ENCODE assay signal across 19 cellular contexts in the genomic region with DNA sequence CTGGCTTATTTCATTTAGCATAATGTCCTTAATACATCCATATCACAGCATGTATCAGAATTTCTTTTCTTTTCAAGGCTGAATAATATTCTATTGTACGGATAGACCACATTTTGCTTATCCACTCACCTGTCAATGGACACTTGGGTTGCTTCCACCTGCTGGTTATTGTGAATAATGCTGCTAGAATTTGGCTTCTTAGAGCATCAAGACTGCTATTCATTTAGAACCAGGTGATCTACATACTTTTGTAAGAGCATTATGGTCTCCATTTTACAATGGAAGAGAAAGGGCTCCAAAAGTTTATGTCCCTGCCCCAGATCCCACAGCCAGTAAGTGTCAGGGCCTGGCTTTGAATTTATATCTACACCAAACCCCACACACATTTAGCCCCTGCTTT.
DNase-seq lines count a peak whose midpoint lies in the region; ATAC-seq, FAIRE-seq and TF ChIP-seq lines count a peak whose summit lies in the region.
"Had no signal": no experiment of that assay in that cellular context is flagged by ENCODE, and none has a peak within 500 bp of the region (broad histone marks: within the 10 kb centered on the region; RNA-seq: fewer than 3 reads in every experiment).

No MANE protein-coding gene starts in this region.

- FAIRE-seq in K562 (lab: Jason Lieb, UNC) = peak; percentile 78

- ATAC-seq in K562 (peak; percentile 71), T-helper 17 cell (no peak)
- ATAC-seq: activated naive CD8-positive, alpha-beta T cell treated with anti-CD3 and anti-CD28 coated beads, Interleukin-2, amount 50 U/mL, for 24 hours; left colon had no signal

- no peak overlapping the region for H3K27ac ChIP-seq in K562 (ENCODE audit: extremely low read depth, low read depth, low read length)
- H3K27ac ChIP-seq: parathyroid adenoma, RWPE1, spleen, stomach had no signal

- H3K9me3 ChIP-seq in Loucy (ENCODE audit: insufficient read depth, low read depth, low read length) (no peaks in the 10 kb centered on the region; the same call in 1 of the 2 replicates), K562 (replicated peaks; ENCODE audit: control insufficient read depth, insufficient read depth, low read depth, low read length) (peaks cover 4% of the 10 kb centered on the region), T-helper 17 cell (ENCODE audit: control insufficient read depth, low read length, poor library complexity, severe bottlenecking) (no peaks in the 10 kb centered on the region)

- POLR2A ChIA-PET in K562 (lab: Yijun Ruan, JAX) = no interaction called here

- H3K4me1 ChIP-seq in Loucy (ENCODE audit: insufficient read depth, low read length, poor library complexity, severe bottlenecking) (no peaks in the 10 kb centered on the region), K562 (replicated peaks in 1 of 2; ENCODE audit: control insufficient read depth in 2 of 2, insufficient read depth in 2 of 2, low read length in 2 of 2) (no peaks in the 10 kb centered on the region)
- H3K4me1 ChIP-seq: parathyroid adenoma, spleen, stomach had no signal

- CTCF ChIA-PET in K562 (lab: Yijun Ruan, JAX; ENCODE audit: low intra/inter-chr PET ratio) = interaction anchor here (0.9 kb wide), 1 partner anchor 332 kb away, joined by 3 read pairs; no protein-coding TSS in a partner anchor

- BruUV-seq in K562 (replicated peaks; lab: Mats Ljungman, UMichigan) = no TSS peak

- intact Hi-C loops in K562 (cut with micrococcal nuclease) = no loop called here

- H3K36me3 ChIP-seq in Loucy (ENCODE audit: insufficient read depth, low read length) = no peaks in the 10 kb centered on the region
- H3K36me3 ChIP-seq in K562 (ENCODE audit: control insufficient read depth, insufficient read depth, low read length) = no peaks in the 10 kb centered on the region
- H3K36me3 ChIP-seq: MG63, spleen, stomach had no signal

- H3K27ac Mint-ChIP-seq in neural crest cell (ENCODE audit: unreplicated experiment) (no peak overlapping the region), T-helper 17 cell (no peak overlapping the region)
- H3K27ac Mint-ChIP-seq: activated CD4-positive, alpha-beta T cell treated with anti-CD3 and anti-CD28 coated beads, Interleukin-2, amount 10 ng/mL, durations not matched to agents 24 days and 14 days; activated naive CD8-positive, alpha-beta T cell treated with anti-CD3 and anti-CD28 coated beads, Interleukin-2, amount 50 U/mL, for 24 hours; activated T-cell treated with anti-CD3 and anti-CD28 coated beads, Interleukin-2, amount 50 U/mL, for 24 hours had no signal

- H3K27me3 ChIP-seq in Loucy (ENCODE audit: insufficient read depth, low read length, poor library complexity, severe bottlenecking) (no peaks in the 10 kb centered on the region), K562 (ENCODE audit: control insufficient read depth in 2 of 2, insufficient read depth in 2 of 2, low read length in 2 of 2) (peaks cover 0 to 26% of the 10 kb centered on the region in 2 experiments; a peak in 3 of 5 replicates)
- H3K27me3 ChIP-seq: MG63 had no signal

- peaks cover 12% of the 10 kb centered on the region for H3K9me3 Mint-ChIP-seq in neural crest cell
- H3K9me3 Mint-ChIP-seq: central memory CD8-positive, alpha-beta T cell had no signal

- H4K20me1 ChIP-seq in Loucy (ENCODE audit: insufficient read depth, low read length, poor library complexity, severe bottlenecking) (no peaks in the 10 kb centered on the region), K562 (replicated peaks; ENCODE audit: control insufficient read depth, insufficient read depth, low read length) (no peaks in the 10 kb centered on the region)

- H3K27me3 Mint-ChIP-seq in neural crest cell (ENCODE audit: low read depth) (peaks cover 3% of the 10 kb centered on the region), T-helper 17 cell (peaks cover 16% of the 10 kb centered on the region)
- H3K27me3 Mint-ChIP-seq: activated CD4-positive, alpha-beta T cell treated with anti-CD3 and anti-CD28 coated beads, Interleukin-2, amount 10 ng/mL, durations not matched to agents 24 days and 14 days had no signal

- H3K4me1 Mint-ChIP-seq in neural crest cell = no peaks in the 10 kb centered on the region
- no peaks in the 10 kb centered on the region for H3K4me1 Mint-ChIP-seq in T-helper 17 cell
- H3K4me1 Mint-ChIP-seq: activated CD4-positive, alpha-beta T cell treated with anti-CD3 and anti-CD28 coated beads, Interleukin-2, amount 10 ng/mL, durations not matched to agents 24 days and 14 days; activated naive CD8-positive, alpha-beta T cell treated with anti-CD3 and anti-CD28 coated beads, Interleukin-2, amount 50 U/mL, for 24 hours; central memory CD8-positive, alpha-beta T cell had no signal

- H3K79me2 ChIP-seq in Loucy (ENCODE audit: insufficient read depth, low read length) = no peaks in the 10 kb centered on the region
- no peaks in the 10 kb centered on the region for H3K79me2 ChIP-seq in K562 (ENCODE audit: control insufficient read depth, insufficient read depth, low read length)
- H3K79me2 ChIP-seq: parathyroid adenoma had no signal

- TF ChIP-seq CTCF in Loucy (conservative IDR thresholded peaks at IDR 0.05; ENCODE audit: low read length) (peak; percentile 33), K562 (IDR thresholded peaks at IDR 0.05 in 2 of 3, conservative IDR thresholded peaks at IDR 0.05 in 1 of 3; ENCODE audit: insufficient read depth in 2 of 3, low read depth in 1 of 3, low read length in 3 of 3) (peak; percentile 28 to 41 (median 38); a peak in 3 of 6 replicates), neural crest cell (conservative IDR thresholded peaks at IDR 0.05) (peak; percentile 30)

- no peak overlapping the region for H3K4me3 Mint-ChIP-seq in neural crest cell
- H3K4me3 Mint-ChIP-seq in T-helper 17 cell = no peak overlapping the region
- H3K4me3 Mint-ChIP-seq: activated CD4-positive, alpha-beta T cell treated with anti-CD3 and anti-CD28 coated beads, Interleukin-2, amount 10 ng/mL, durations not matched to agents 24 days and 14 days; activated naive CD8-positive, alpha-beta T cell treated with anti-CD3 and anti-CD28 coated beads, Interleukin-2, amount 50 U/mL, for 24 hours; activated T-cell treated with anti-CD3 and anti-CD28 coated beads, Interleukin-2, amount 50 U/mL, for 24 hours; central memory CD8-positive, alpha-beta T cell had no signal

- no peaks in the 10 kb centered on the region for H3K9me1 ChIP-seq in K562 (ENCODE audit: control insufficient read depth, insufficient read depth, low read length)

- DNase-seq in NCI-H510A treated with DMSO at 0.1 percent for 48 hours (lab: John Stamatoyannopoulos, UW) (peak; percentile 3), NCI-H510A (lab: John Stamatoyannopoulos, UW) (no peak), K562 (ENCODE audit: extremely low read depth in 1 of 4, low spot score in 3 of 4) (peak in 1 of 4 experiments; percentile 24), neural crest cell (ENCODE audit: low read depth, low spot score) (no peak), T-helper 17 cell (no peak), mesenteric fat pad (ENCODE audit: low spot score) (no peak), COLO829 (ENCODE audit: low spot score) (no peak)
- DNase-seq: activated CD4-positive, alpha-beta T cell treated with anti-CD3 and anti-CD28 coated beads, Interleukin-2, amount 10 ng/mL, durations not matched to agents 24 days and 14 days; activated naive CD8-positive, alpha-beta T cell treated with anti-CD3 and anti-CD28 coated beads, Interleukin-2, amount 50 U/mL, for 24 hours; activated T-cell treated with anti-CD3 and anti-CD28 coated beads, Interleukin-2, amount 50 U/mL, for 24 hours; COR-L47; left colon; MG63; spleen; stomach had no signal

- H3K36me3 Mint-ChIP-seq in neural crest cell (ENCODE audit: low read depth) (peaks cover 2% of the 10 kb centered on the region), T-helper 17 cell (ENCODE audit: low read depth) (no peaks in the 10 kb centered on the region)

- TF ChIP-seq EP300 in K562 (IDR thresholded peaks at IDR 0.05; ENCODE audit: low read length) = no peak

- TF ChIP-seq RAD21 in K562 (CRISPR knock-in tag; conservative IDR thresholded peaks at IDR 0.05 in 1 of 2, IDR thresholded peaks at IDR 0.05 in 1 of 2) = peak in 1 of 2 experiments; percentile 46; a peak in 2 of 4 replicates

- H3K9me2 ChIP-seq in Loucy (replicated peaks; ENCODE audit: low read depth, low read length) = no peaks in the 10 kb centered on the region

- H3K4me2 ChIP-seq in Loucy (ENCODE audit: low read depth, low read length, poor library complexity, severe bottlenecking) (no peak overlapping the region), K562 (ENCODE audit: insufficient read depth, low read length) (no peak overlapping the region)

- WGBS in K562 (ENCODE audit: insufficient coverage, low coverage, missing lambda C conversion rate) = 6% methylated on average over 1 of the region's 1 CpG

- H3K9ac ChIP-seq in Loucy (ENCODE audit: low read depth, low read length, poor library complexity, severe bottlenecking) (no peak overlapping the region), K562 (ENCODE audit: insufficient read depth in 1 of 2, low read depth in 2 of 2, low read length in 2 of 2) (no peak overlapping the region)
- H3K9ac ChIP-seq: parathyroid adenoma had no signal

- TF ChIP-seq POLR2A in K562 (conservative IDR thresholded peaks at IDR 0.05) = no peak

- no peaks in the 10 kb centered on the region for H3F3A ChIP-seq in Loucy (ENCODE audit: low read depth)

- in situ Hi-C loops in K562 (cut with MboI) = no loop called here

- H2AFZ ChIP-seq in Loucy (ENCODE audit: low read length) (no peak overlapping the region), K562 (ENCODE audit: low read depth, low read length) (no peak overlapping the region)
- H2AFZ ChIP-seq: parathyroid adenoma had no signal

- H3K4me3 ChIP-seq in Loucy (ENCODE audit: low read length, poor library complexity, severe bottlenecking) = no peak overlapping the region
- no peak overlapping the region for H3K4me3 ChIP-seq in K562
- H3K4me3 ChIP-seq: MG63, spleen, stomach had no signal

TF ChIP-seq in K562, 482 proteins besides CTCF, POLR2A, EP300 and RAD21 (continues in another document):
- TF ChIP-seq CHD2 (IDR thresholded peaks at IDR 0.05; ENCODE audit: low read depth, low read length) = no peak
- peak in 1 of 2 experiments; percentile 47; a peak in 1 of 4 replicates for TF ChIP-seq TRIM24 (IDR thresholded peaks at IDR 0.05)
- TF ChIP-seq ZNF354B (CRISPR knock-in tag; IDR thresholded peaks at IDR 0.05) = no peak
- TF ChIP-seq, protein P1, sequence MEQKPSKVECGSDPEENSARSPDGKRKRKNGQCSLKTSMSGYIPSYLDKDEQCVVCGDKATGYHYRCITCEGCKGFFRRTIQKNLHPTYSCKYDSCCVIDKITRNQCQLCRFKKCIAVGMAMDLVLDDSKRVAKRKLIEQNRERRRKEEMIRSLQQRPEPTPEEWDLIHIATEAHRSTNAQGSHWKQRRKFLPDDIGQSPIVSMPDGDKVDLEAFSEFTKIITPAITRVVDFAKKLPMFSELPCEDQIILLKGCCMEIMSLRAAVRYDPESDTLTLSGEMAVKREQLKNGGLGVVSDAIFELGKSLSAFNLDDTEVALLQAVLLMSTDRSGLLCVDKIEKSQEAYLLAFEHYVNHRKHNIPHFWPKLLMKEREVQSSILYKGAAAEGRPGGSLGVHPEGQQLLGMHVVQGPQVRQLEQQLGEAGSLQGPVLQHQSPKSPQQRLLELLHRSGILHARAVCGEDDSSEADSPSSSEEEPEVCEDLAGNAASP (IDR thresholded peaks at IDR 0.05) = no peak
- TF ChIP-seq NR3C1 (CRISPR knock-in tag; IDR thresholded peaks at IDR 0.05) = no peak
- no peak for TF ChIP-seq HDAC6 (IDR thresholded peaks at IDR 0.05; ENCODE audit: low read depth, low read length)
